ENCODE assay signal across 18 cellular contexts in the genomic region with DNA sequence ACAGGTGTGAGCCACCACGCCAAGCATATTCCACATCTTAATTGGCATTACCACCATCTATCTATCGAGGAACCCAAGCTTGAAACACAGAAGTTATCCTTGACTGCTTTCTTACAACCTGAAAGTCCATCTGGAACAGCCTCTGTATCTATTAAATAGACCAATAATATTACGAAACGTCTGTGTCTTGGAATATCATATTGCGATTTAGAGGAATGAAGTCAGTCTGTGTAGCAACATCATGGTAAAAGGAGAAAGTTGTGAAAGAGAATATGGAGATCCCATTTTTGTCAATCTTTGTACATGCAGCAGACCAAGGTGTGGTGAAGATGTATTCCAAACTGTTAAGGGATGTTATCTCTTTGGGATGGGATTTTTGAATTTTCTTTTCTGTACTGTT. TPM values are rescaled to one million over a fixed set of nuclear protein-coding genes. Genes with fewer than 3 reads are reported as not detected.
DNase-seq lines count a peak whose midpoint lies in the region; TF ChIP-seq lines count a peak whose summit lies in the region.
"Had no signal": no experiment of that assay in that cellular context is flagged by ENCODE, and none has a peak within 500 bp of the region (broad histone marks: within the 10 kb centered on the region; RNA-seq: fewer than 3 reads in every experiment).

No MANE protein-coding gene starts in this region.

- no peaks in the 10 kb centered on the region for H3K27me3 ChIP-seq in GM23248 (replicated peaks; ENCODE audit: insufficient read depth)
- peaks cover 0 to 2% (median 0%) of the 10 kb centered on the region in 3 experiments for H3K27me3 ChIP-seq in neuronal stem cell (ENCODE audit: control insufficient read depth in 3 of 3, insufficient read depth in 3 of 3, low read depth in 1 of 3, low read length in 3 of 3)
- H3K27me3 ChIP-seq in PC-9 (ENCODE audit: insufficient read depth, low read depth): no peaks in the 10 kb centered on the region
- H3K27me3 ChIP-seq: SJCRH30 had no signal

- H3K18ac ChIP-seq in neuronal stem cell (ENCODE audit: low read length): no peak overlapping the region

- H3K9me2 ChIP-seq in GM23248 (ENCODE audit: insufficient read depth) (no peaks in the 10 kb centered on the region), PC-9 (ENCODE audit: insufficient read depth) (no peaks in the 10 kb centered on the region)

- H3K9ac ChIP-seq in GM23248 (no peak overlapping the region), neuronal stem cell (ENCODE audit: low read depth, low read length, poor library complexity) (no peak overlapping the region)

- H3K27ac ChIP-seq in GM23248 (no peak overlapping the region), neuronal stem cell (replicated peaks; ENCODE audit: low read length) (no peak overlapping the region), PC-9 (no peak overlapping the region)
- H3K27ac ChIP-seq: C4-2B, SJCRH30 had no signal

- no peak overlapping the region for H3K4me2 ChIP-seq in GM23248 (ENCODE audit: unreplicated experiment)
- H3K4me2 ChIP-seq in neuronal stem cell (ENCODE audit: insufficient read depth, low read length, poor library complexity, severe bottlenecking): no peak overlapping the region
- H3K4me2 ChIP-seq in PC-9: no peak overlapping the region

- H3K4me3 ChIP-seq in AG09309 (ENCODE audit: control insufficient read depth, low read depth, low read length) (no peak overlapping the region), GM23248 (no peak overlapping the region), fibroblast of villous mesenchyme (ENCODE audit: low read depth, low read length) (no peak overlapping the region), neuronal stem cell (ENCODE audit: low read length in 2 of 2) (no peak overlapping the region), PC-9 (no peak overlapping the region)
- H3K4me3 ChIP-seq: GM12878, SJCRH30 had no signal

- H3K9me3 ChIP-seq in GM23248 (ENCODE audit: low read depth): no peaks in the 10 kb centered on the region
- no peaks in the 10 kb centered on the region for H3K9me3 ChIP-seq in neuronal stem cell (replicated peaks in 1 of 2; ENCODE audit: control insufficient read depth in 2 of 2, insufficient read depth in 1 of 2, low read depth in 1 of 2, low read length in 2 of 2)
- H3K9me3 ChIP-seq in PC-9 (ENCODE audit: insufficient read depth, low read depth): no peaks in the 10 kb centered on the region
- H3K9me3 ChIP-seq: Caco-2, SJCRH30 had no signal

- TF ChIP-seq CTCF in AG09309 (IDR thresholded peaks at IDR 0.05; ENCODE audit: control insufficient read depth, insufficient read depth, low read depth, low read length, missing control alignments): no peak
- TF ChIP-seq CTCF in fibroblast of villous mesenchyme (IDR thresholded peaks at IDR 0.05; ENCODE audit: insufficient read depth, low read depth, low read length): no peak
- no peak for TF ChIP-seq CTCF in GM13976 (IDR thresholded peaks at IDR 0.05; ENCODE audit: borderline replicate concordance, control extremely low read depth, extremely low read depth, insufficient read depth, missing control alignments)
- no peak for TF ChIP-seq CTCF in PC-9 (conservative IDR thresholded peaks at IDR 0.05)

- H2BK12ac ChIP-seq in neuronal stem cell (ENCODE audit: low read length): no peak overlapping the region

- POLR2A ChIA-PET in PC-9 (lab: Charles Lee; ENCODE audit: unreplicated experiment): interaction anchor here (0.6 kb wide), 1 partner anchor 56 kb away, joined by 3 read pairs; no protein-coding TSS in a partner anchor

- in situ Hi-C loops in GM23248 (cut with MboI): no loop called here
- in situ Hi-C loops in GM13976 (cut with MboI; ENCODE audit: low sequenced_read_pairs, unreplicated experiment): no loop called here

- no peak overlapping the region for H2BK15ac ChIP-seq in neuronal stem cell (ENCODE audit: low read length)

- H3K23ac ChIP-seq in neuronal stem cell (ENCODE audit: low read depth, low read length, poor library complexity): no peak overlapping the region

- no peaks in the 10 kb centered on the region for H3K79me1 ChIP-seq in neuronal stem cell (ENCODE audit: low read depth, low read length)

- H3K4ac ChIP-seq in neuronal stem cell (ENCODE audit: low read length): no peak overlapping the region

- H3F3A ChIP-seq in GM23248 (ENCODE audit: insufficient read depth) (no peaks in the 10 kb centered on the region), PC-9 (ENCODE audit: insufficient read depth, low read depth) (peaks cover 14% of the 10 kb centered on the region; the same call in 1 of the 2 replicates)

- H2AFZ ChIP-seq in GM23248 (no peak overlapping the region), neuronal stem cell (ENCODE audit: low read length) (no peak overlapping the region), PC-9 (no peak overlapping the region)

- H3K14ac ChIP-seq in neuronal stem cell (ENCODE audit: low read length): no peak overlapping the region

- H4K91ac ChIP-seq in neuronal stem cell (ENCODE audit: low read depth, low read length, poor library complexity): no peak overlapping the region

- no peak overlapping the region for H2AK5ac ChIP-seq in neuronal stem cell (ENCODE audit: low read depth, low read length)

- BruUV-seq in PC-9 (replicated peaks; lab: Mats Ljungman, UMichigan): no TSS peak

- no peak overlapping the region for H4K8ac ChIP-seq in neuronal stem cell (ENCODE audit: low read depth, low read length)

- no peaks in the 10 kb centered on the region for H3K79me2 ChIP-seq in GM23248 (ENCODE audit: insufficient read depth)
- H3K79me2 ChIP-seq in PC-9 (ENCODE audit: low read depth): no peaks in the 10 kb centered on the region

- DNase-seq in AG09309 (ENCODE audit: low read depth) (peak; percentile 20), GM23248 (peak; percentile 15), amniotic epithelial cell (ENCODE audit: low read depth) (peak; percentile 16), fibroblast of villous mesenchyme (ENCODE audit: low read depth) (peak; percentile 26), GM13976 (ENCODE audit: low spot score) (no peak), neuronal stem cell (ENCODE audit: low spot score) (no peak), PC-9 (no peak), RKO (ENCODE audit: low spot score) (no peak)
- DNase-seq: Caco-2; CD8-positive, alpha-beta T cell; MM.1S; NCI-H2029; NCI-H446; NCI-H524 treated with DMSO at 0.1 percent for 48 hours; NCI-H774; SJCRH30 had no signal

- no peaks in the 10 kb centered on the region for H3K4me1 ChIP-seq in GM23248 (ENCODE audit: insufficient read depth)
- H3K4me1 ChIP-seq in neuronal stem cell (ENCODE audit: control insufficient read depth in 2 of 2, insufficient read depth in 1 of 2, low read depth in 1 of 2, low read length in 2 of 2): peaks cover 0 to 1% of the 10 kb centered on the region in 2 donors
- no peaks in the 10 kb centered on the region; the same call in 1 of the 2 replicates for H3K4me1 ChIP-seq in PC-9 (replicated peaks; ENCODE audit: insufficient read depth)
- H3K4me1 ChIP-seq: SJCRH30 had no signal

- intact Hi-C loops in PC-9 (cut with micrococcal nuclease; ENCODE audit: unreplicated experiment): no loop called here

- no peaks in the 10 kb centered on the region for H4K20me1 ChIP-seq in GM23248 (ENCODE audit: insufficient read depth)
- H4K20me1 ChIP-seq in PC-9 (ENCODE audit: insufficient read depth): no peaks in the 10 kb centered on the region

- H3K36me3 ChIP-seq in GM23248 (ENCODE audit: low read depth): no peaks in the 10 kb centered on the region
- H3K36me3 ChIP-seq in neuronal stem cell (replicated peaks in 1 of 2; ENCODE audit: control insufficient read depth in 2 of 2, insufficient read depth in 2 of 2, low read length in 2 of 2): no peaks in the 10 kb centered on the region
- no peaks in the 10 kb centered on the region for H3K36me3 ChIP-seq in PC-9 (ENCODE audit: low read depth)
- H3K36me3 ChIP-seq: SJCRH30 had no signal

- no peak overlapping the region for H2BK5ac ChIP-seq in neuronal stem cell (ENCODE audit: low read length)

- H2BK120ac ChIP-seq in neuronal stem cell (ENCODE audit: low read depth, low read length): no peak overlapping the region

- CTCF ChIA-PET in PC-9 (lab: Charles Lee): no interaction called here

- WGBS in GM23248 (ENCODE audit: low coverage in 1 of 2, low lambda C conversion rate in 2 of 2, missing lambda C conversion rate in 2 of 2), 2 experiments: 47 to 52% methylated on average over 5 of the region's 5 CpGs
- WGBS in neuronal stem cell (ENCODE audit: extremely low coverage in 2 of 2, insufficient read length in 2 of 2, insufficient replicate concordance in 1 of 2), 2 donors: no CpG with 5 or more reads among the region's 5 CpGs

RNA-seq across cellular contexts. Expression of a gene that starts 25.8 kb away (rescaled TPM):
- total RNA-seq in GM23248 (2014; rRNA removed; shearing (Covaris generic)): 41.1 and 44.5 TPM in 2 replicates
- polyA plus RNA-seq in GM23248 (2016; fragmentation: Nextera tagmentation; extraction: Ambion mirVana): 52.8 and 52.9 TPM in 2 replicates
- 53.5 and 57.9 TPM in 2 replicates for total RNA-seq in fibroblast of villous mesenchyme
- polyA plus RNA-seq in neuronal stem cell (2013, experiment 1 of 2): 37.9 TPM
- polyA plus RNA-seq in neuronal stem cell (2013, experiment 2 of 2): 36.7 TPM
- 76.1 and 84.1 TPM in 2 replicates for total RNA-seq in PC-9 (2021)

Comparison
In these comparisons a context has a peak if more than half of its experiments do, and no peak if none do; other contexts are left out.
1. DNase-seq: peak in AG09309 (single experiment), GM23248 (single experiment), amniotic epithelial cell (single experiment) and fibroblast of villous mesenchyme (single experiment); none in GM13976 (single experiment), neuronal stem cell (single experiment), PC-9 (0 of 2) and RKO (single experiment).